Comparison of ENCODE assay signal across 12 cellular contexts in genomic region chr7:148584154-148584827, GRCh38. TPM values are rescaled to one million over a fixed set of nuclear protein-coding genes. Genes with fewer than 3 reads are reported as not detected.
DNase-seq lines count a peak whose midpoint lies in the region; ATAC-seq and TF ChIP-seq lines count a peak whose summit lies in the region.
"Had no signal": no experiment of that assay in that cellular context is flagged by ENCODE, and none has a peak within 500 bp of the region (broad histone marks: within the 10 kb centered on the region; RNA-seq: fewer than 3 reads in every experiment).

No MANE protein-coding gene starts in this region.

- ATAC-seq in GM21619 (IDR thresholded peaks at IDR 0.05; ENCODE audit: unreplicated experiment) (peak; percentile 93), HG03342 (IDR thresholded peaks at IDR 0.05; ENCODE audit: unreplicated experiment) (peak; percentile 86)
- peak; percentile 91 for ATAC-seq in stimulated activated memory B cell treated with anti-CD40 and anti-IgM and Interleukin-4, amounts not matched to agents 10 μg/mL and 1 μg/mL and 100 μg/mL, for 72 hours
- ATAC-seq: heart right ventricle, mucosa of descending colon had no signal

- in situ Hi-C loops in GM13977 (cut with MboI; ENCODE audit: low pct_unique_long_range_greater_than_20kb, low sequenced_read_pairs, unreplicated experiment) = no loop called here

- intact Hi-C loops in activated naive CD4-positive, alpha-beta T cell treated with anti-CD3 and anti-CD28 coated beads for 36 hours (cut with micrococcal nuclease) = loop anchor here (1.0 to 2.0 kb wide), 5 partner anchors 45 to 329 kb away; no protein-coding TSS in a partner anchor

- no peaks in the 10 kb centered on the region for H3K36me3 Mint-ChIP-seq in activated naive CD4-positive, alpha-beta T cell treated with anti-CD3 and anti-CD28 coated beads for 36 hours (ENCODE audit: low read depth)
- H3K36me3 Mint-ChIP-seq in stimulated activated memory B cell treated with anti-CD40 and anti-IgM and Interleukin-4, amounts not matched to agents 10 μg/mL and 1 μg/mL and 100 μg/mL, for 72 hours = no peaks in the 10 kb centered on the region

- H3K27ac Mint-ChIP-seq in activated naive CD4-positive, alpha-beta T cell treated with anti-CD3 and anti-CD28 coated beads for 36 hours = no peak overlapping the region
- no peak overlapping the region for H3K27ac Mint-ChIP-seq in stimulated activated memory B cell treated with anti-CD40 and anti-IgM and Interleukin-4, amounts not matched to agents 10 μg/mL and 1 μg/mL and 100 μg/mL, for 72 hours
- H3K27ac Mint-ChIP-seq: B cell had no signal

- CTCF ChIA-PET in activated naive CD4-positive, alpha-beta T cell treated with anti-CD3 and anti-CD28 coated beads for 36 hours (lab: Charles Lee) = interaction anchor here (0.7 to 2.3 kb wide), 9 partner anchors 9 to 1424 kb away, joined by 3 to 29 read pairs (median 3); no protein-coding TSS in a partner anchor

- H3K4me3 Mint-ChIP-seq in activated naive CD4-positive, alpha-beta T cell treated with anti-CD3 and anti-CD28 coated beads for 36 hours = no peak overlapping the region
- peak overlapping the region; percentile 11 for H3K4me3 Mint-ChIP-seq in stimulated activated memory B cell treated with anti-CD40 and anti-IgM and Interleukin-4, amounts not matched to agents 10 μg/mL and 1 μg/mL and 100 μg/mL, for 72 hours
- H3K4me3 Mint-ChIP-seq: B cell had no signal

- no peak for TF ChIP-seq CTCF in GM13977 (IDR thresholded peaks at IDR 0.05; ENCODE audit: extremely low read depth, insufficient read depth, missing control alignments)

- H3K9me3 Mint-ChIP-seq in activated naive CD4-positive, alpha-beta T cell treated with anti-CD3 and anti-CD28 coated beads for 36 hours = no peaks in the 10 kb centered on the region
- no peaks in the 10 kb centered on the region for H3K9me3 Mint-ChIP-seq in stimulated activated memory B cell treated with anti-CD40 and anti-IgM and Interleukin-4, amounts not matched to agents 10 μg/mL and 1 μg/mL and 100 μg/mL, for 72 hours

- no peaks in the 10 kb centered on the region for H3K27me3 Mint-ChIP-seq in activated naive CD4-positive, alpha-beta T cell treated with anti-CD3 and anti-CD28 coated beads for 36 hours (ENCODE audit: low read depth)
- H3K27me3 Mint-ChIP-seq in stimulated activated memory B cell treated with anti-CD40 and anti-IgM and Interleukin-4, amounts not matched to agents 10 μg/mL and 1 μg/mL and 100 μg/mL, for 72 hours = no peaks in the 10 kb centered on the region
- H3K27me3 Mint-ChIP-seq: B cell had no signal

- peak; percentile 42 for DNase-seq in activated naive CD4-positive, alpha-beta T cell treated with anti-CD3 and anti-CD28 coated beads for 36 hours
- DNase-seq in activated naive CD4-positive, alpha-beta T cell treated with Interleukin-2 at 50 U/mL for 16 hours = no peak
- DNase-seq in HUDEP-2 (lab: John Stamatoyannopoulos, UW; ENCODE audit: unreplicated experiment in 76 of 76) (no peak), GM13977 (ENCODE audit: low spot score) (no peak), kidney tubule cell (ENCODE audit: low spot score) (no peak)
- DNase-seq: cortex of kidney, heart right ventricle, mucosa of descending colon had no signal

- H3K4me1 Mint-ChIP-seq in activated naive CD4-positive, alpha-beta T cell treated with anti-CD3 and anti-CD28 coated beads for 36 hours (ENCODE audit: low read depth) = peaks cover 17% of the 10 kb centered on the region
- peaks cover 19% of the 10 kb centered on the region for H3K4me1 Mint-ChIP-seq in stimulated activated memory B cell treated with anti-CD40 and anti-IgM and Interleukin-4, amounts not matched to agents 10 μg/mL and 1 μg/mL and 100 μg/mL, for 72 hours
- H3K4me1 Mint-ChIP-seq: B cell had no signal

RNA-seq across cellular contexts. Expression of gene C7orf33, which starts 6.3 kb away (rescaled TPM):
- not detected for total RNA-seq in activated naive CD4-positive, alpha-beta T cell treated with anti-CD3 and anti-CD28 coated beads for 36 hours
- total RNA-seq: B cell, heart right ventricle, mucosa of descending colon had no signal
